35 cellular contexts compared by ENCODE assay signal in the genomic region with DNA sequence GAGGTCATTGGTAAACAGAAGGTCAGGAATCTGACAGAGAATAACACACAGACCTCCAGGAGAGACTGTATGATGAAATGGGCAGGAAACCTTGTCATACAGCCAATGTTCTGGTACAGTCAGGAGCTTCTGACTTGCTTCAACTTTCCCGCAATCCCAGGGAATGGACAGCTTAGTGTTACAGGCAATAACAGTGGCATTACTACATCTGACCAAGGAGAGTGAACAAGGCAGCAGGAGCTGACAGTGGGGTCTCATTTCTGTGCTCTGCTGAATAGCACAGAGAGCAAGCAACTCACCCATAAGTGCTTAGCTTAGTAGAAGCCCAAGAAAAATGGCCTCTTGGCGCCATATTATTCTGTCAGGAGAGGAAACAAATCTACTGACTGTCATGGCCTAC.
"Had no signal": no experiment of that assay in that cellular context is flagged by ENCODE, and none has a peak within 500 bp of the region (broad histone marks: within the 10 kb centered on the region; RNA-seq: fewer than 3 reads in every experiment).

No MANE protein-coding gene starts in this region.

- H3K36me3 Mint-ChIP-seq: activated naive CD4-positive, alpha-beta T cell treated with anti-CD3 and anti-CD28 coated beads, Interleukin-2, amount 50 U/mL, for 72 hours; brain; WTC11 had no signal

- H3K4me3 Mint-ChIP-seq: activated CD4-positive, alpha-beta T cell treated with anti-CD3 and anti-CD28 coated beads for 36 hours; activated CD4-positive, alpha-beta T cell treated with anti-CD3 and anti-CD28 coated beads, Interleukin-2, amount 10 ng/mL, durations not matched to agents 7 days and 5 days; activated CD8-positive, alpha-beta T cell treated with anti-CD3 and anti-CD28 coated beads, Interleukin-2, amount 10 ng/mL, durations not matched to agents 7 days and 5 days; activated naive CD8-positive, alpha-beta T cell treated with anti-CD3 and anti-CD28 coated beads, Interleukin-2, amount 50 U/mL, for 24 hours; activated T-cell treated with anti-CD3 and anti-CD28 coated beads, Interleukin-2, amount 50 U/mL, for 24 hours; brain; IgD-negative memory B cell; T-helper 1 cell treated with Interleukin-12 subunit alpha and Interleukin-12 subunit beta and Interleukin-4 antibody, amounts not matched to agents 30 μg/mL and 1 μg/mL, for 36 hours; T-helper 2 cell treated with Interferon-gamma antibody and Interleukin-4, amounts not matched to agents 5 μg/mL and 100 μg/mL, for 36 hours; WTC11 had no signal

- DNase-seq: activated CD4-positive, alpha-beta T cell treated with anti-CD3 and anti-CD28 coated beads for 36 hours; activated CD4-positive, alpha-beta T cell treated with anti-CD3 and anti-CD28 coated beads, Interleukin-2, amount 10 ng/mL, durations not matched to agents 7 days and 5 days; activated CD4-positive, alpha-beta T cell treated with anti-CD3 and anti-CD28 coated beads, Interleukin-2, amount 50 U/mL, for 48 hours; activated CD8-positive, alpha-beta T cell treated with anti-CD3 and anti-CD28 coated beads, Interleukin-2, amount 10 ng/mL, durations not matched to agents 7 days and 5 days; activated gamma-delta T cell; activated naive CD4-positive, alpha-beta T cell treated with Interleukin-2 at 50 U/mL for 16 hours; activated naive CD8-positive, alpha-beta T cell treated with anti-CD3 and anti-CD28 coated beads, Interleukin-2, amount 50 U/mL, for 24 hours; activated T-cell treated with anti-CD3 and anti-CD28 coated beads, Interleukin-2, amount 50 U/mL, for 24 hours; amygdala; caudate nucleus; Kasumi-1; KG1; MM.1S; MV-4-11; NCI-H1092; NCI-H1436 treated with DMSO at 0.1 percent for 48 hours; NCI-H1694 treated with DMSO at 0.1 percent for 48 hours; NCI-H2029; NCI-H345; NCI-H524 treated with DMSO at 0.1 percent for 48 hours; SHP77; SK-N-SH had no signal

- FAIRE-seq: astrocyte, bronchial epithelial cell, TTC549 had no signal

- H3K27ac Mint-ChIP-seq: activated CD4-positive, alpha-beta T cell treated with anti-CD3 and anti-CD28 coated beads for 36 hours; activated CD4-positive, alpha-beta T cell treated with anti-CD3 and anti-CD28 coated beads, Interleukin-2, amount 10 ng/mL, durations not matched to agents 7 days and 5 days; activated CD8-positive, alpha-beta T cell treated with anti-CD3 and anti-CD28 coated beads, Interleukin-2, amount 10 ng/mL, durations not matched to agents 7 days and 5 days; activated naive CD4-positive, alpha-beta T cell treated with anti-CD3 and anti-CD28 coated beads, Interleukin-2, amount 50 U/mL, for 72 hours; activated naive CD8-positive, alpha-beta T cell treated with anti-CD3 and anti-CD28 coated beads, Interleukin-2, amount 50 U/mL, for 24 hours; activated T-cell treated with anti-CD3 and anti-CD28 coated beads, Interleukin-2, amount 50 U/mL, for 24 hours; activated T-helper 2 cell treated with anti-CD3 and anti-CD28 coated beads, Interferon-gamma antibody, Interleukin-2, Interleukin-4, amounts not matched to agents 10 μg/mL and 5 μg/mL and 100 μg/mL, durations not matched to agents 14 hours and 24 hours and 36 hours; brain; IgD-negative memory B cell; T-helper 1 cell treated with Interleukin-12 subunit alpha and Interleukin-12 subunit beta and Interleukin-4 antibody, amounts not matched to agents 30 μg/mL and 1 μg/mL, for 36 hours; T-helper 2 cell treated with Interferon-gamma antibody and Interleukin-4, amounts not matched to agents 5 μg/mL and 100 μg/mL, for 36 hours; WTC11 had no signal

- H3K9me3 Mint-ChIP-seq: activated CD4-positive, alpha-beta T cell treated with anti-CD3 and anti-CD28 coated beads, Interleukin-2, amount 10 ng/mL, durations not matched to agents 7 days and 5 days; activated naive CD4-positive, alpha-beta T cell treated with anti-CD3 and anti-CD28 coated beads, Interleukin-2, amount 50 U/mL, for 72 hours; activated T-cell treated with anti-CD3 and anti-CD28 coated beads, Interleukin-2, amount 50 U/mL, for 24 hours; activated T-helper 2 cell treated with anti-CD3 and anti-CD28 coated beads, Interferon-gamma antibody, Interleukin-2, Interleukin-4, amounts not matched to agents 10 μg/mL and 5 μg/mL and 100 μg/mL, durations not matched to agents 14 hours and 24 hours and 36 hours; brain; T-helper 1 cell treated with Interleukin-12 subunit alpha and Interleukin-12 subunit beta and Interleukin-4 antibody, amounts not matched to agents 30 μg/mL and 1 μg/mL, for 36 hours; T-helper 2 cell treated with Interferon-gamma antibody and Interleukin-4, amounts not matched to agents 5 μg/mL and 100 μg/mL, for 36 hours; WTC11 had no signal

- H3K9ac ChIP-seq: SK-N-SH had no signal

- H3K36me3 ChIP-seq: SJSA1 had no signal

- H3K27ac ChIP-seq: SJSA1 had no signal

- H3K4me1 ChIP-seq: SJSA1 had no signal

- ATAC-seq: activated CD4-positive, alpha-beta T cell treated with anti-CD3 and anti-CD28 coated beads for 36 hours; activated CD4-positive, CD25-positive, alpha-beta regulatory T cell treated with anti-CD3 and anti-CD28 coated beads, Interleukin-2, amount 50 U/mL, for 24 hours; activated CD8-positive, alpha-beta T cell treated with anti-CD3 and anti-CD28 coated beads, Interleukin-2, amount 10 ng/mL, durations not matched to agents 7 days and 5 days; activated naive CD4-positive, alpha-beta T cell treated with anti-CD3 and anti-CD28 coated beads, Interleukin-2, amount 50 U/mL, for 72 hours; activated naive CD8-positive, alpha-beta T cell treated with anti-CD3 and anti-CD28 coated beads, Interleukin-2, amount 50 U/mL, for 24 hours; Panc1; WTC11 had no signal

- H3K27me3 ChIP-seq: SJSA1 had no signal

- H3K27me3 Mint-ChIP-seq: activated CD4-positive, alpha-beta T cell treated with anti-CD3 and anti-CD28 coated beads for 36 hours; activated CD4-positive, alpha-beta T cell treated with anti-CD3 and anti-CD28 coated beads, Interleukin-2, amount 10 ng/mL, durations not matched to agents 7 days and 5 days; activated naive CD8-positive, alpha-beta T cell treated with anti-CD3 and anti-CD28 coated beads, Interleukin-2, amount 50 U/mL, for 24 hours; activated T-cell treated with anti-CD3 and anti-CD28 coated beads, Interleukin-2, amount 50 U/mL, for 24 hours; IgD-negative memory B cell had no signal

- H3K9me3 ChIP-seq: SJSA1, SK-N-SH had no signal

- H3K4me2 ChIP-seq: SK-N-SH had no signal

- H3K4me1 Mint-ChIP-seq: activated CD4-positive, alpha-beta T cell treated with anti-CD3 and anti-CD28 coated beads for 36 hours; activated CD4-positive, alpha-beta T cell treated with anti-CD3 and anti-CD28 coated beads, Interleukin-2, amount 10 ng/mL, durations not matched to agents 7 days and 5 days; activated naive CD8-positive, alpha-beta T cell treated with anti-CD3 and anti-CD28 coated beads, Interleukin-2, amount 50 U/mL, for 24 hours; brain; IgD-negative memory B cell; WTC11 had no signal

- H3K4me3 ChIP-seq: SJSA1 had no signal
